In genomic region chrX:1239681-1240142, GRCh38 we compare ENCODE assay signal across 12 cellular contexts. TPM values are rescaled to one million over a fixed set of nuclear protein-coding genes. Genes with fewer than 3 reads are reported as not detected.
A peak's percentile ranks its signal among the peaks of the same experiment; 100 is the strongest.
DNase-seq lines count a peak whose midpoint lies in the region; ATAC-seq and TF ChIP-seq lines count a peak whose summit lies in the region.
"Had no signal": no experiment of that assay in that cellular context is flagged by ENCODE, and none has a peak within 500 bp of the region (broad histone marks: within the 10 kb centered on the region; RNA-seq: fewer than 3 reads in every experiment).

No MANE protein-coding gene starts in this region.

- intact Hi-C loops in activated naive CD4-positive, alpha-beta T cell treated with anti-CD3 and anti-CD28 coated beads for 36 hours (cut with micrococcal nuclease): loop anchor here (5.0 kb wide), 1 partner anchor 62 kb away; no protein-coding TSS in a partner anchor
- intact Hi-C loops in right cardiac atrium (cut with DNase I): no loop called here

- H3K9me3 ChIP-seq in right cardiac atrium (ENCODE audit: control insufficient read depth, low read length) (no peaks in the 10 kb centered on the region), smooth muscle cell (replicated peaks; ENCODE audit: low read depth) (no peaks in the 10 kb centered on the region)

- no peak overlapping the region for H3K4me2 ChIP-seq in smooth muscle cell

- ATAC-seq in right cardiac atrium: peak; percentile 31 to 52

- CTCF ChIA-PET in activated naive CD4-positive, alpha-beta T cell treated with anti-CD3 and anti-CD28 coated beads for 36 hours (lab: Charles Lee): no interaction called here
- CTCF ChIA-PET in activated naive CD4-positive, alpha-beta T cell treated with anti-CD3 and anti-CD28 coated beads, Interleukin-2, amount 10 ng/mL, durations not matched to agents 7 days and 5 days (lab: Charles Lee): no interaction called here

- no peak for TF ChIP-seq CTCF in smooth muscle cell (IDR thresholded peaks at IDR 0.05; ENCODE audit: borderline replicate concordance, insufficient read depth, poor library complexity, severe bottlenecking)
- TF ChIP-seq CTCF in HFFc6 (IDR thresholded peaks at IDR 0.05): no peak

- H3K27ac Mint-ChIP-seq in activated naive CD4-positive, alpha-beta T cell treated with anti-CD3 and anti-CD28 coated beads for 36 hours: no peak overlapping the region
- H3K27ac Mint-ChIP-seq in activated naive CD4-positive, alpha-beta T cell treated with anti-CD3 and anti-CD28 coated beads, Interleukin-2, amount 10 ng/mL, durations not matched to agents 7 days and 5 days: no peak overlapping the region
- H3K27ac Mint-ChIP-seq in HFFc6: no peak overlapping the region
- H3K27ac Mint-ChIP-seq: activated naive CD8-positive, alpha-beta T cell treated with anti-CD3 and anti-CD28 coated beads, Interleukin-2, amount 10 ng/mL, durations not matched to agents 7 days and 5 days had no signal

- no peak overlapping the region for H2AFZ ChIP-seq in smooth muscle cell (ENCODE audit: low read depth)

- H3K4me3 ChIP-seq in right cardiac atrium (ENCODE audit: low read length) (no peak overlapping the region), smooth muscle cell (no peak overlapping the region)

- peaks cover 14% of the 10 kb centered on the region for H3K4me1 Mint-ChIP-seq in activated naive CD4-positive, alpha-beta T cell treated with anti-CD3 and anti-CD28 coated beads for 36 hours (ENCODE audit: low read depth)
- peaks cover 22% of the 10 kb centered on the region for H3K4me1 Mint-ChIP-seq in activated naive CD4-positive, alpha-beta T cell treated with anti-CD3 and anti-CD28 coated beads, Interleukin-2, amount 10 ng/mL, durations not matched to agents 7 days and 5 days
- H3K4me1 Mint-ChIP-seq in HFFc6 (ENCODE audit: low read depth): no peaks in the 10 kb centered on the region

- H3K36me3 ChIP-seq in smooth muscle cell (ENCODE audit: low read depth): no peaks in the 10 kb centered on the region

- H3K4me1 ChIP-seq in right cardiac atrium (ENCODE audit: control insufficient read depth, insufficient read depth, low read length) (no peaks in the 10 kb centered on the region), smooth muscle cell (ENCODE audit: low read depth) (no peaks in the 10 kb centered on the region)

- no peak overlapping the region for H3K4me3 Mint-ChIP-seq in activated naive CD4-positive, alpha-beta T cell treated with anti-CD3 and anti-CD28 coated beads for 36 hours
- no peak overlapping the region for H3K4me3 Mint-ChIP-seq in activated naive CD4-positive, alpha-beta T cell treated with anti-CD3 and anti-CD28 coated beads, Interleukin-2, amount 10 ng/mL, durations not matched to agents 7 days and 5 days
- H3K4me3 Mint-ChIP-seq in HFFc6: no peak overlapping the region
- H3K4me3 Mint-ChIP-seq: activated naive CD8-positive, alpha-beta T cell treated with anti-CD3 and anti-CD28 coated beads, Interleukin-2, amount 10 ng/mL, durations not matched to agents 7 days and 5 days had no signal

- no peaks in the 10 kb centered on the region for H3F3A ChIP-seq in smooth muscle cell (ENCODE audit: low read depth)

- no peaks in the 10 kb centered on the region for H4K20me1 ChIP-seq in smooth muscle cell (ENCODE audit: low read depth)

- H3K9me3 Mint-ChIP-seq in activated naive CD4-positive, alpha-beta T cell treated with anti-CD3 and anti-CD28 coated beads for 36 hours: no peaks in the 10 kb centered on the region
- H3K9me3 Mint-ChIP-seq in activated naive CD4-positive, alpha-beta T cell treated with anti-CD3 and anti-CD28 coated beads, Interleukin-2, amount 10 ng/mL, durations not matched to agents 7 days and 5 days: no peaks in the 10 kb centered on the region
- H3K9me3 Mint-ChIP-seq in HFFc6: no peaks in the 10 kb centered on the region
- H3K9me3 Mint-ChIP-seq: activated naive CD8-positive, alpha-beta T cell treated with anti-CD3 and anti-CD28 coated beads, Interleukin-2, amount 10 ng/mL, durations not matched to agents 7 days and 5 days had no signal

- WGBS in right cardiac atrium: 82% methylated on average over 23 of the region's 23 CpGs
- WGBS in smooth muscle cell (ENCODE audit: low lambda C conversion rate): 90% methylated on average over 23 of the region's 23 CpGs

- H3K9ac ChIP-seq in smooth muscle cell (ENCODE audit: low read depth): no peak overlapping the region

- peak; percentile 31 for DNase-seq in activated naive CD4-positive, alpha-beta T cell treated with anti-CD3 and anti-CD28 coated beads for 36 hours
- DNase-seq in activated naive CD4-positive, alpha-beta T cell treated with anti-CD3 and anti-CD28 coated beads, Interleukin-2, amount 10 ng/mL, durations not matched to agents 7 days and 5 days: no peak
- DNase-seq in NOMO-1 treated with dmso at 0.1 percent for 144 hours (lab: John Stamatoyannopoulos, UW; ENCODE audit: unreplicated experiment) (peak; percentile 82), right cardiac atrium (peak; percentile 50 to 80 (median 69)), ureter (ENCODE audit: low spot score) (peak; percentile 51), smooth muscle cell (lab: John Stamatoyannopoulos, UW; ENCODE audit: unreplicated experiment) (no peak), SHP77 treated with DMSO at 0.1 percent for 48 hours (lab: John Stamatoyannopoulos, UW) (no peak), HFFc6 (no peak)
- DNase-seq: activated naive CD8-positive, alpha-beta T cell treated with anti-CD3 and anti-CD28 coated beads, Interleukin-2, amount 10 ng/mL, durations not matched to agents 7 days and 5 days had no signal

- no peaks in the 10 kb centered on the region for H3K36me3 Mint-ChIP-seq in activated naive CD4-positive, alpha-beta T cell treated with anti-CD3 and anti-CD28 coated beads for 36 hours (ENCODE audit: low read depth)
- no peaks in the 10 kb centered on the region for H3K36me3 Mint-ChIP-seq in activated naive CD4-positive, alpha-beta T cell treated with anti-CD3 and anti-CD28 coated beads, Interleukin-2, amount 10 ng/mL, durations not matched to agents 7 days and 5 days
- H3K36me3 Mint-ChIP-seq in HFFc6 (ENCODE audit: low read depth): no peaks in the 10 kb centered on the region
- H3K36me3 Mint-ChIP-seq: activated naive CD8-positive, alpha-beta T cell treated with anti-CD3 and anti-CD28 coated beads, Interleukin-2, amount 10 ng/mL, durations not matched to agents 7 days and 5 days had no signal

- H3K27ac ChIP-seq in right cardiac atrium (ENCODE audit: low read length) (no peak overlapping the region), smooth muscle cell (ENCODE audit: low read depth) (no peak overlapping the region)
- H3K27ac ChIP-seq: C4-2B had no signal

- no peaks in the 10 kb centered on the region for H3K27me3 Mint-ChIP-seq in activated naive CD4-positive, alpha-beta T cell treated with anti-CD3 and anti-CD28 coated beads for 36 hours (ENCODE audit: low read depth)
- peaks cover 6% of the 10 kb centered on the region for H3K27me3 Mint-ChIP-seq in activated naive CD4-positive, alpha-beta T cell treated with anti-CD3 and anti-CD28 coated beads, Interleukin-2, amount 10 ng/mL, durations not matched to agents 7 days and 5 days
- H3K27me3 Mint-ChIP-seq in HFFc6 (ENCODE audit: insufficient read depth): peaks cover 8% of the 10 kb centered on the region
- H3K27me3 Mint-ChIP-seq: activated naive CD8-positive, alpha-beta T cell treated with anti-CD3 and anti-CD28 coated beads, Interleukin-2, amount 10 ng/mL, durations not matched to agents 7 days and 5 days had no signal

- H3K79me2 ChIP-seq in smooth muscle cell (ENCODE audit: low read depth): no peaks in the 10 kb centered on the region

- H3K27me3 ChIP-seq in right cardiac atrium (ENCODE audit: control insufficient read depth, insufficient read depth) (no peaks in the 10 kb centered on the region), smooth muscle cell (ENCODE audit: low read depth) (no peaks in the 10 kb centered on the region)

RNA-seq across cellular contexts. Expression of gene CRLF2, which starts 27.3 kb away (rescaled TPM):
- total RNA-seq in activated naive CD4-positive, alpha-beta T cell treated with anti-CD3 and anti-CD28 coated beads for 36 hours: 1 to 10 TPM; 1.8 to 2.7 TPM
- total RNA-seq in right cardiac atrium (not detected), ureter (0.42 TPM), smooth muscle cell (not detected in 2 replicates)
- polyA plus RNA-seq in right cardiac atrium (not detected), smooth muscle cell (not detected in 2 replicates)
- total RNA-seq in HFFc6 (2021; fragmentation: NEBNext Ultra II Directional; extraction: Animal tissue kit (Norgen Biotek cat#: 25700)): under 1 TPM in 2 of 6 experiments, not detected in 4; 0.15 to 0.16 TPM
- total RNA-seq: LHCN-M2 had no signal
- polyA plus RNA-seq: keratinocyte had no signal

RNA-seq across cellular contexts. Expression of gene CSF2RA, which starts 28.9 kb away (rescaled TPM):
- under 1 TPM; 0.19 to 0.30 TPM for total RNA-seq in activated naive CD4-positive, alpha-beta T cell treated with anti-CD3 and anti-CD28 coated beads for 36 hours
- total RNA-seq in right cardiac atrium (1 to 10 TPM; 3.0 to 5.3 (median 4.4) TPM), ureter (7.4 TPM), smooth muscle cell (0.40 and 2.2 TPM in 2 replicates)
- polyA plus RNA-seq in right cardiac atrium (1.3 TPM), smooth muscle cell (0.47 and 0.95 TPM in 2 replicates)
- total RNA-seq in HFFc6 (2021; fragmentation: NEBNext Ultra II Directional; extraction: Animal tissue kit (Norgen Biotek cat#: 25700)): under 1 TPM; 0.18 to 0.59 (median 0.42) TPM
- total RNA-seq: LHCN-M2 had no signal

Comparison
In these comparisons a context has a peak if more than half of its experiments do, and no peak if none do; other contexts are left out.
1. DNase-seq: peak in activated naive CD4-positive, alpha-beta T cell treated with anti-CD3 and anti-CD28 coated beads for 36 hours (single experiment), NOMO-1 treated with dmso at 0.1 percent for 144 hours (single experiment), right cardiac atrium (3 of 3) and ureter (single experiment); none in activated naive CD4-positive, alpha-beta T cell treated with anti-CD3 and anti-CD28 coated beads, Interleukin-2, amount 10 ng/mL, durations not matched to agents 7 days and 5 days (single experiment), smooth muscle cell (single experiment), SHP77 treated with DMSO at 0.1 percent for 48 hours (single experiment) and HFFc6 (single experiment).